Comparison of ENCODE assay signal across 1 cellular context in genomic region chr20:47620808-47621805, GRCh38.
TF ChIP-seq lines count a peak whose summit lies in the region.

No MANE protein-coding gene starts in this region.

TF ChIP-seq in GM23338, 12 proteins besides CTCF, POLR2A, EP300 and RAD21 (continued from another document):
- TF ChIP-seq ZNF462 (CRISPR knock-in tag; IDR thresholded peaks at IDR 0.05) (no peak), REST (IDR thresholded peaks at IDR 0.05; ENCODE audit: unreplicated experiment) (no peak)
